32 cellular contexts compared by ENCODE assay signal in the genomic region with DNA sequence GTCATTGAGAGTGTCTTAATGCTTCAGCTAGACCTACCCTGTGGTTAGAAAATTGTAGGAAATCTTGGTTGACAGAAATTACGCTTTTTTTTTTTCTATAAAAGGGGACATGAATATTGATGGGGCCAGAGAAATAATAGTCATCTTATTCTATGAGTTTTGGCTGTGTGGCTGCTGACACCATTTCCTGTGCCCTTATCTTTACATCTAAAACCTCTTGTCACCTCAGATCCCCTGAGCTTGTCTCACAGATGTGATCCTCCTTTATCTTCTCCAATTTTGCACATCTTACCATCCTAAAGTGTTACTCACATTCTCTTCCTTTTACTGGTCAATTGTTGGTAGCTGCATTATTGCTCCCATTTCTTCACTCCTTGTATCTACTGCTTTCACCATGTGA. TPM values are rescaled to one million over a fixed set of nuclear protein-coding genes. Genes with fewer than 3 reads are reported as not detected.
"Had no signal": no experiment of that assay in that cellular context is flagged by ENCODE, and none has a peak within 500 bp of the region (broad histone marks: within the 10 kb centered on the region; RNA-seq: fewer than 3 reads in every experiment).

No MANE protein-coding gene starts in this region.

- H3K36me3 ChIP-seq: brain microvascular endothelial cell, esophagus muscularis mucosa, gastrocnemius medialis, heart left ventricle, WERI-Rb-1 had no signal

- FAIRE-seq: astrocyte, bronchial epithelial cell, colon had no signal

- DNase-seq: activated B cell treated with CpG ODN at 0.5 μM for 24 hours; activated CD4-positive, alpha-beta memory T cell treated with anti-CD3 and anti-CD28 coated beads for 36 hours; activated CD8-positive, alpha-beta memory T cell treated with anti-CD3 and anti-CD28 coated beads for 24 hours; activated effector memory CD4-positive, alpha-beta T cell treated with Interleukin-2 at 50 U/mL for 16 hours; activated gamma-delta T cell treated with Interleukin-2 at 50 U/mL for 16 hours; activated naive CD4-positive, alpha-beta T cell treated with anti-CD3 and anti-CD28 coated beads, Interleukin-2, amount 50 U/mL, for 16 hours; activated naive CD4-positive, alpha-beta T cell treated with Interleukin-2 at 50 U/mL for 16 hours; activated T-cell treated with anti-CD3 and anti-CD28 coated beads, Interleukin-2, amount 50 U/mL, for 4 hours; amniotic stem cell; anterior cingulate cortex; brain microvascular endothelial cell; caudate nucleus; cortex of kidney; dermis blood vessel endothelial cell; effector CD4-positive, alpha-beta T cell; effector memory CD8-positive, alpha-beta T cell; erythroblast; foreskin keratinocyte; gastrocnemius medialis; glutamatergic neuron; heart left ventricle; T-helper 17 cell; T1000; WERI-Rb-1 had no signal

- H3K27me3 ChIP-seq: brain microvascular endothelial cell, esophagus muscularis mucosa, foreskin keratinocyte, gastrocnemius medialis had no signal

- H3K4me3 ChIP-seq: esophagus muscularis mucosa, gastrocnemius medialis, heart left ventricle had no signal

- ATAC-seq: activated CD4-positive, CD25-positive, alpha-beta regulatory T cell treated with anti-CD3 and anti-CD28 coated beads, Interleukin-2, amount 50 U/mL, for 24 hours; activated T-cell treated with anti-CD3 and anti-CD28 coated beads, Interleukin-2, amount 50 U/mL, for 4 hours; activated T-helper 17 cell treated with anti-CD3 and anti-CD28 coated beads, Interleukin-2, amount 50 U/mL, for 72 hours; effector memory CD8-positive, alpha-beta T cell; foreskin keratinocyte; gastrocnemius medialis; heart left ventricle; T-helper 17 cell had no signal

- H3K9me3 ChIP-seq: gastrocnemius medialis had no signal

- H3K27ac ChIP-seq: brain microvascular endothelial cell, esophagus muscularis mucosa, foreskin keratinocyte, gastrocnemius medialis, heart left ventricle, WERI-Rb-1 had no signal

- H3K4me1 ChIP-seq: esophagus muscularis mucosa, foreskin keratinocyte, gastrocnemius medialis, heart left ventricle had no signal

RNA-seq across cellular contexts. Expression of a gene that starts 36.1 kb away (rescaled TPM):
- total RNA-seq: activated B cell treated with CpG ODN at 0.5 μM for 24 hours; activated CD4-positive, alpha-beta memory T cell treated with anti-CD3 and anti-CD28 coated beads for 36 hours; activated T-cell treated with anti-CD3 and anti-CD28 coated beads, Interleukin-2, amount 50 U/mL, for 4 hours; activated T-helper 17 cell treated with anti-CD3 and anti-CD28 coated beads, Interleukin-2, amount 50 U/mL, for 72 hours; astrocyte; bronchial epithelial cell; chondrocyte; dermis blood vessel endothelial cell; foreskin keratinocyte; heart left ventricle; T-helper 17 cell had no signal
- polyA plus RNA-seq: adipose tissue, foreskin keratinocyte, heart left ventricle had no signal
